ENCODE assay signal across 8 cellular contexts in genomic region chr16:70251651-70252354, GRCh38. TPM values are rescaled to one million over a fixed set of nuclear protein-coding genes. Genes with fewer than 3 reads are reported as not detected.
DNase-seq lines count a peak whose midpoint lies in the region; ATAC-seq, FAIRE-seq and TF ChIP-seq lines count a peak whose summit lies in the region.

Gene EXOSC6, minus strand, starts transcription at chr16:70251940. Its CDS starts 40 bp downstream, at chr16:70251900.

- peak; percentile 93 for DNase-seq in GM12891 (ENCODE audit: insufficient read length, low spot score)
- DNase-seq in NCI-H1417 treated with DMSO at 0.1 percent for 48 hours (lab: John Stamatoyannopoulos, UW), result peak; percentile 61
- peak; percentile 31 to 70 for DNase-seq in SW 1271 (lab: John Stamatoyannopoulos, UW)
- DNase-seq in activated naive CD8-positive, alpha-beta T cell treated with anti-CD3 and anti-CD28 coated beads, Interleukin-2, amount 50 U/mL, for 16 hours (ENCODE audit: low read depth, low spot score), result peak; percentile 77
- DNase-seq in cardiac septum (ENCODE audit: low spot score), result peak; percentile 94
- DNase-seq in pons (ENCODE audit: low spot score), result peak; percentile 86
- DNase-seq in transverse colon, result peak; percentile 92

- 6% methylated on average over 13 of the region's 61 CpGs; no CpG with 5 or more reads in 1 of the 2 donors for WGBS in transverse colon (ENCODE audit: low coverage in 1 of 2), 2 donors

- in situ Hi-C loops in transverse colon (cut with MboI; ENCODE audit: low pct_ligation_motif_present in 1 of 4, low pct_unique_long_range_greater_than_20kb in 1 of 4, low sequenced_read_pairs in 3 of 4), result loop anchor here in 1 of 4 donors (25.0 kb wide), 1 partner anchor 90 kb away; the partner anchor contains the start of gene CLEC18C

- peak within 1 kb of the TSS; percentile 90 to 98 (median 94) for H3K27ac ChIP-seq in transverse colon

- peaks cover 14 to 27% (median 21%) of the 10 kb centered on the region in 4 donors for H3K4me1 ChIP-seq in transverse colon

- intact Hi-C loops in cardiac septum (cut with DNase I), result loop anchor here (10.0 kb wide), 1 partner anchor 87 kb away; no protein-coding TSS in a partner anchor
- intact Hi-C loops in transverse colon (cut with DNase I; ENCODE audit: low total_unique reads), result loop anchor here (10.0 kb wide), 1 partner anchor 87 kb away; no protein-coding TSS in a partner anchor

- peak within 1 kb of the TSS; percentile 65 to 96 (median 71) for H3K4me3 ChIP-seq in transverse colon

- TF ChIP-seq CTCF in transverse colon (IDR thresholded peaks at IDR 0.05), result peak; percentile 90 to 94 (median 92)

- peak; percentile 81 for ATAC-seq in HG02840 (IDR thresholded peaks at IDR 0.05; ENCODE audit: low FRiP score, unreplicated experiment)

- no peaks in the 10 kb centered on the region for H3K27me3 ChIP-seq in transverse colon

- peaks cover 0 to 27% (median 9%) of the 10 kb centered on the region in 4 donors for H3K36me3 ChIP-seq in transverse colon

- peak; percentile 84 for FAIRE-seq in GM12891 (lab: Jason Lieb, UNC)

- no peaks in the 10 kb centered on the region for H3K9me3 ChIP-seq in transverse colon

- no peak for TF ChIP-seq EP300 in transverse colon (IDR thresholded peaks at IDR 0.05; ENCODE audit: low read depth)

- TF ChIP-seq POLR2A in GM12891 (IDR thresholded peaks at IDR 0.05; ENCODE audit: low read depth, low read length), result peak; percentile 92
- peak; percentile 88 for TF ChIP-seq POLR2A in transverse colon (IDR thresholded peaks at IDR 0.05)

TF ChIP-seq in GM12891, 5 proteins besides CTCF, POLR2A, EP300 and RAD21:
- TF ChIP-seq POU2F2 (IDR thresholded peaks at IDR 0.05; ENCODE audit: low read depth, low read length) (peak; percentile 38; the same call in 1 of the 2 replicates), PAX5 (IDR thresholded peaks at IDR 0.05; ENCODE audit: insufficient read depth, low read length, severe bottlenecking) (no peak), POLR2AphosphoS5 (IDR thresholded peaks at IDR 0.05; ENCODE audit: low read depth, low read length) (peak; percentile 93), SPI1 (IDR thresholded peaks at IDR 0.05; ENCODE audit: low read depth, low read length) (no peak), TAF1 (IDR thresholded peaks at IDR 0.05; ENCODE audit: low read depth, low read length) (peak; percentile 76)

RNA-seq across cellular contexts. Expression of gene EXOSC6, which starts in this region (rescaled TPM):
- polyA plus RNA-seq in GM12891 (2012; ENCODE audit: low read depth, missing spikeins), result 5.4 TPM
- total RNA-seq in cardiac septum (10.6 TPM), transverse colon (10 to 100 TPM; 11.9 to 28.4 (median 21.9) TPM)

Comparison
In these comparisons a context has a peak if more than half of its experiments do, and no peak if none do; other contexts are left out.
1. Peak in every context shown above with its lines: DNase-seq, ATAC-seq, H3K4me3 ChIP-seq and H3K27ac ChIP-seq.